18 cellular contexts compared by ENCODE assay signal in the genomic region with DNA sequence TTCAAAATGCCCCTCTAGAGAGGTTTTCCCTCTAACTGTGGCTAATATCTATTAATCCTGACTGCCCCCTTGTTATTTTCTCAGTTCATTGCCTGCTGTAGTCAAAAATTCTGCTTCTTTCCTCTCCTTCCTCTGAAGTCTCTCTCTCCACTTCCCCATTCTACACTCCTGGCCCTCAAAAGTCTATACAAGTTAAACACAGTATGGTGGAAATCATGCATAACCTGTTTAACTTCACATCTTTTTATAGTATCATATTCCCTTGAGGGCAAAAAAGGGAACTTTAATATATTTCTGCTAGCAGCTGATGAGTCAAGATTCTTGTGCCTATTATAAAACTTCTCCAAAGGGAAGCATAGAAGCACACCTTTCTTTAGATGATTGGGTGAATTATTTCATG. TPM values are rescaled to one million over a fixed set of nuclear protein-coding genes. Genes with fewer than 3 reads are reported as not detected.
DNase-seq lines count a peak whose midpoint lies in the region; ATAC-seq, FAIRE-seq and TF ChIP-seq lines count a peak whose summit lies in the region.
"Had no signal": no experiment of that assay in that cellular context is flagged by ENCODE, and none has a peak within 500 bp of the region (broad histone marks: within the 10 kb centered on the region; RNA-seq: fewer than 3 reads in every experiment).

No MANE protein-coding gene starts in this region.

- no peak overlapping the region for H3K4me3 ChIP-seq in BLaER1 treated with 17β-estradiol and CSF1 and Interleukin-3, amounts not matched to agents 10 nM and 100 nM
- peak overlapping the region in 2 of 3 experiments; percentile 22 to 56 for H3K4me3 ChIP-seq in keratinocyte (ENCODE audit: control insufficient read depth in 2 of 3, extremely low read depth in 1 of 3, insufficient read depth in 2 of 3, low read depth in 1 of 3, low read length in 3 of 3)
- H3K4me3 ChIP-seq: body of pancreas, hepatocyte, mucosa of descending colon, skin epidermis, upper lobe of right lung had no signal

- peak; percentile 22 for DNase-seq in RWPE1 (ENCODE audit: low spot score)
- peak; percentile 11 for DNase-seq in keratinocyte (ENCODE audit: low read depth, low spot score)
- no peak for DNase-seq in natural killer cell
- no peak for DNase-seq in HEK293T (ENCODE audit: extremely low spot score)
- DNase-seq in activated naive CD4-positive, alpha-beta T cell treated with anti-CD3 and anti-CD28 coated beads for 36 hours, result no peak
- DNase-seq: activated CD4-positive, alpha-beta T cell treated with anti-CD3 and anti-CD28 coated beads for 1 hour; activated naive CD4-positive, alpha-beta T cell; body of pancreas; mucosa of descending colon; NCI-H526; RPMI8226; upper lobe of right lung had no signal

- peaks cover 28 to 67% of the 10 kb centered on the region in 2 donors for H3K27me3 Mint-ChIP-seq in natural killer cell (ENCODE audit: low read depth in 2 of 2)
- H3K27me3 Mint-ChIP-seq in activated naive CD4-positive, alpha-beta T cell treated with anti-CD3 and anti-CD28 coated beads for 36 hours (ENCODE audit: low read depth), result peaks cover 4% of the 10 kb centered on the region

- peaks cover 20 to 29% (median 26%) of the 10 kb centered on the region in 10 experiments for H3K4me1 ChIP-seq in BLaER1 treated with 17β-estradiol and CSF1 and Interleukin-3, amounts not matched to agents 10 nM and 100 nM
- peaks cover 28% of the 10 kb centered on the region for H3K4me1 ChIP-seq in keratinocyte (ENCODE audit: control insufficient read depth, extremely low read depth, insufficient read depth, low read length)
- H3K4me1 ChIP-seq: body of pancreas, upper lobe of right lung had no signal

- H2AFZ ChIP-seq in keratinocyte (ENCODE audit: control insufficient read depth, low read length), result peak overlapping the region; percentile 49
- H2AFZ ChIP-seq: hepatocyte had no signal

- no peaks in the 10 kb centered on the region for H3K9me3 ChIP-seq in BLaER1 treated with 17β-estradiol and CSF1 and Interleukin-3, amounts not matched to agents 10 nM and 100 nM (replicated peaks in 1 of 11)
- no peaks in the 10 kb centered on the region for H3K9me3 ChIP-seq in keratinocyte (ENCODE audit: control insufficient read depth, low read depth, low read length)
- H3K9me3 ChIP-seq: body of pancreas, mucosa of descending colon, upper lobe of right lung had no signal

- no peaks in the 10 kb centered on the region for H4K20me1 ChIP-seq in BLaER1 treated with 17β-estradiol and CSF1 and Interleukin-3, amounts not matched to agents 10 nM and 100 nM
- H4K20me1 ChIP-seq in keratinocyte (ENCODE audit: control insufficient read depth, extremely low read depth, insufficient read depth, low read length), result no peaks in the 10 kb centered on the region

- intact Hi-C loops in natural killer cell (cut with micrococcal nuclease), result no loop called here
- intact Hi-C loops in activated naive CD4-positive, alpha-beta T cell treated with anti-CD3 and anti-CD28 coated beads for 36 hours (cut with micrococcal nuclease), result no loop called here

- FAIRE-seq in keratinocyte (lab: Jason Lieb, UNC), result no peak

- POLR2A ChIA-PET in RWPE1 (lab: Yijun Ruan, JAX; ENCODE audit: low non-redundant PET), result interaction anchor here (0.6 kb wide), 1 partner anchor 1393 kb away, joined by 3 read pairs; no protein-coding TSS in a partner anchor
- POLR2A ChIA-PET in HEK293T (lab: Yijun Ruan, JAX), result no interaction called here

- dilution Hi-C loops in keratinocyte (cut with MboI; ENCODE audit: extremely low pct_ligation_motif_present, low sequenced_read_pairs), result no loop called here

- no peaks in the 10 kb centered on the region for H3K27me3 ChIP-seq in BLaER1 treated with 17β-estradiol and CSF1 and Interleukin-3, amounts not matched to agents 10 nM and 100 nM
- H3K27me3 ChIP-seq in keratinocyte (ENCODE audit: control insufficient read depth, extremely low read depth, insufficient read depth, low read length), result no peaks in the 10 kb centered on the region
- H3K27me3 ChIP-seq: body of pancreas, hepatocyte, upper lobe of right lung had no signal

- no peak overlapping the region; a peak in 1 of 22 replicates for H3K9ac ChIP-seq in BLaER1 treated with 17β-estradiol and CSF1 and Interleukin-3, amounts not matched to agents 10 nM and 100 nM
- no peak overlapping the region for H3K9ac ChIP-seq in keratinocyte (ENCODE audit: control insufficient read depth, extremely low read depth, insufficient read depth, low read length)

- peak overlapping the region; percentile 10 to 78 (median 64); a peak in 21 of 22 replicates for H3K4me2 ChIP-seq in BLaER1 treated with 17β-estradiol and CSF1 and Interleukin-3, amounts not matched to agents 10 nM and 100 nM
- H3K4me2 ChIP-seq in keratinocyte (ENCODE audit: control insufficient read depth, extremely low read depth, insufficient read depth, low read depth, low read length), result peak overlapping the region; percentile 58
- H3K4me2 ChIP-seq: hepatocyte had no signal

- no peaks in the 10 kb centered on the region for H3K9me3 Mint-ChIP-seq in natural killer cell
- H3K9me3 Mint-ChIP-seq in activated naive CD4-positive, alpha-beta T cell treated with anti-CD3 and anti-CD28 coated beads for 36 hours, result no peaks in the 10 kb centered on the region
- H3K9me3 Mint-ChIP-seq: T-helper 1 cell treated with Interleukin-12 subunit alpha and Interleukin-12 subunit beta and Interleukin-4 antibody, amounts not matched to agents 30 μg/mL and 1 μg/mL, for 36 hours had no signal

- H3K36me3 Mint-ChIP-seq in natural killer cell, result no peaks in the 10 kb centered on the region
- H3K36me3 Mint-ChIP-seq in activated naive CD4-positive, alpha-beta T cell treated with anti-CD3 and anti-CD28 coated beads for 36 hours (ENCODE audit: low read depth), result no peaks in the 10 kb centered on the region

- no peak overlapping the region for H3K27ac Mint-ChIP-seq in natural killer cell
- H3K27ac Mint-ChIP-seq in activated naive CD4-positive, alpha-beta T cell treated with anti-CD3 and anti-CD28 coated beads for 36 hours, result no peak overlapping the region
- H3K27ac Mint-ChIP-seq: T-helper 1 cell treated with Interleukin-12 subunit alpha and Interleukin-12 subunit beta and Interleukin-4 antibody, amounts not matched to agents 30 μg/mL and 1 μg/mL, for 36 hours had no signal

- no peaks in the 10 kb centered on the region for H3K79me2 ChIP-seq in keratinocyte (ENCODE audit: control insufficient read depth, insufficient read depth, low read length)
- H3K79me2 ChIP-seq: hepatocyte had no signal

- H3K36me3 ChIP-seq in BLaER1 treated with 17β-estradiol and CSF1 and Interleukin-3, amounts not matched to agents 10 nM and 100 nM, result no peaks in the 10 kb centered on the region
- no peaks in the 10 kb centered on the region for H3K36me3 ChIP-seq in keratinocyte (ENCODE audit: control insufficient read depth in 2 of 2, extremely low read depth in 1 of 2, insufficient read depth in 2 of 2, low read length in 2 of 2)
- H3K36me3 ChIP-seq: upper lobe of right lung had no signal

- ATAC-seq in HG02981 (IDR thresholded peaks at IDR 0.05; ENCODE audit: unreplicated experiment) (peak; percentile 48), HG03521 (IDR thresholded peaks at IDR 0.05; ENCODE audit: unreplicated experiment) (no peak), natural killer cell (no peak)
- ATAC-seq: body of pancreas, upper lobe of right lung had no signal

- CTCF ChIA-PET in RWPE1 (lab: Yijun Ruan, JAX), result interaction anchor here (1.1 kb wide), 1 partner anchor 31 kb away, joined by 3 read pairs; no protein-coding TSS in a partner anchor
- CTCF ChIA-PET in HEK293T (lab: Yijun Ruan, JAX), result no interaction called here
- CTCF ChIA-PET in activated naive CD4-positive, alpha-beta T cell treated with anti-CD3 and anti-CD28 coated beads for 36 hours (lab: Charles Lee), result no interaction called here

- TF ChIP-seq CTCF in RWPE1 (conservative IDR thresholded peaks at IDR 0.05; ENCODE audit: low read depth), result no peak
- TF ChIP-seq CTCF in keratinocyte (optimal IDR thresholded peaks at IDR 0.05 in 1 of 3, IDR thresholded peaks at IDR 0.05 in 1 of 3, conservative IDR thresholded peaks at IDR 0.05 in 1 of 3; ENCODE audit: extremely low read depth in 1 of 3, insufficient read depth in 2 of 3, low read length in 3 of 3), result no peak
- TF ChIP-seq CTCF in natural killer cell (IDR thresholded peaks at IDR 0.05), result no peak

- no peak overlapping the region for H3K4me3 Mint-ChIP-seq in natural killer cell
- no peak overlapping the region for H3K4me3 Mint-ChIP-seq in activated naive CD4-positive, alpha-beta T cell treated with anti-CD3 and anti-CD28 coated beads for 36 hours
- H3K4me3 Mint-ChIP-seq: T-helper 1 cell treated with Interleukin-12 subunit alpha and Interleukin-12 subunit beta and Interleukin-4 antibody, amounts not matched to agents 30 μg/mL and 1 μg/mL, for 36 hours had no signal

- no peaks in the 10 kb centered on the region for H3K4me1 Mint-ChIP-seq in natural killer cell
- H3K4me1 Mint-ChIP-seq in activated naive CD4-positive, alpha-beta T cell treated with anti-CD3 and anti-CD28 coated beads for 36 hours (ENCODE audit: low read depth), result no peaks in the 10 kb centered on the region

- peak overlapping the region in 8 of 11 experiments; percentile 3 to 59 (median 39); a peak in 9 of 22 replicates for H3K27ac ChIP-seq in BLaER1 treated with 17β-estradiol and CSF1 and Interleukin-3, amounts not matched to agents 10 nM and 100 nM
- H3K27ac ChIP-seq in RWPE1 (no peak overlapping the region), keratinocyte (ENCODE audit: control insufficient read depth, insufficient read depth, low read length) (peak overlapping the region; percentile 55)
- H3K27ac ChIP-seq: body of pancreas, hepatocyte, upper lobe of right lung had no signal

- no peaks in the 10 kb centered on the region for H3K9me1 ChIP-seq in keratinocyte (ENCODE audit: control insufficient read depth, extremely low read depth, insufficient read depth, low read length)

TF ChIP-seq in HEK293T, 16 proteins besides CTCF, POLR2A, EP300 and RAD21:
- TF ChIP-seq TARDBP (IDR thresholded peaks at IDR 0.05) (no peak), ZNF384 (IDR thresholded peaks at IDR 0.05) (no peak), FOXM1 (IDR thresholded peaks at IDR 0.05; ENCODE audit: borderline replicate concordance) (no peak), FOXA1 (IDR thresholded peaks at IDR 0.05) (no peak), NFRKB (IDR thresholded peaks at IDR 0.05) (no peak)

RNA-seq across cellular contexts. Expression of gene GRIP1, which starts 16.7 kb away (rescaled TPM):
- polyA plus RNA-seq in keratinocyte, result 3.2 to 7.6 TPM (median 6.7 TPM) in 3 replicates
- 12.7 TPM for polyA plus RNA-seq in keratinocyte (2011; ENCODE audit: low read depth)
- polyA plus RNA-seq in keratinocyte (2011; cell fraction: cytosol; rRNA removed), result 3.6 and 15.7 TPM in 2 replicates
- 10.4 and 12.3 TPM in 2 replicates for polyA plus RNA-seq in keratinocyte (2011; cell fraction: nucleus; rRNA removed)
- 5.8 and 12.6 TPM in 2 replicates for polyA plus RNA-seq in keratinocyte (2012; ENCODE audit: low replicate concordance)
- 11.5 to 18.7 TPM (median 13.6 TPM) in 3 replicates for polyA minus RNA-seq in keratinocyte
- polyA minus RNA-seq in keratinocyte (2011; cell fraction: cytosol; rRNA and poly(A)+ RNA removed), result 15.5 TPM
- 22.8 and 42.5 TPM in 2 replicates for polyA minus RNA-seq in keratinocyte (2011; cell fraction: nucleus; rRNA and poly(A)+ RNA removed)
- 1 to 10 TPM; 1.3 to 3.6 (median 1.7) TPM for total RNA-seq in natural killer cell
- 1 to 10 TPM; 1.2 to 2.2 TPM for total RNA-seq in activated naive CD4-positive, alpha-beta T cell treated with anti-CD3 and anti-CD28 coated beads for 36 hours

Comparison
In these comparisons a context has a peak if more than half of its experiments do, and no peak if none do; other contexts are left out.
1. H3K4me3 ChIP-seq: peak in keratinocyte (2 of 3); none in BLaER1 treated with 17β-estradiol and CSF1 and Interleukin-3, amounts not matched to agents 10 nM and 100 nM (0 of 10).
2. DNase-seq: peak in RWPE1 (single experiment) and keratinocyte (single experiment); none in natural killer cell (single experiment), HEK293T (single experiment) and activated naive CD4-positive, alpha-beta T cell treated with anti-CD3 and anti-CD28 coated beads for 36 hours (single experiment).